Comparison of ENCODE assay signal across 10 cellular contexts in genomic region chr2:96817882-96818281, GRCh38. TPM values are rescaled to one million over a fixed set of nuclear protein-coding genes. Genes with fewer than 3 reads are reported as not detected.
DNase-seq lines count a peak whose midpoint lies in the region; ATAC-seq, FAIRE-seq and TF ChIP-seq lines count a peak whose summit lies in the region.
"Had no signal": no experiment of that assay in that cellular context is flagged by ENCODE, and none has a peak within 500 bp of the region (broad histone marks: within the 10 kb centered on the region; RNA-seq: fewer than 3 reads in every experiment).

No MANE protein-coding gene starts in this region.

- DNase-seq in CD4-positive, alpha-beta memory T cell = no peak
- no peak for DNase-seq in NB4 (ENCODE audit: low read depth)
- no peak for DNase-seq in effector memory CD8-positive, alpha-beta T cell
- no peak for DNase-seq in ovary
- DNase-seq in NCI-H1930 (lab: John Stamatoyannopoulos, UW) = no peak
- DNase-seq in urothelium cell line (ENCODE audit: low spot score) = no peak
- no peak for DNase-seq in mucosa of descending colon
- DNase-seq: activated CD4-positive, CD25-positive, alpha-beta regulatory T cell treated with anti-CD3 and anti-CD28 coated beads, Interleukin-2, amount 50 U/mL, for 72 hours; GOT3 had no signal

- CTCF ChIA-PET in CD4-positive, alpha-beta memory T cell (lab: Charles Lee; ENCODE audit: partially characterized antibody) = interaction anchor here (0.7 to 6.8 kb wide), 8 partner anchors 11 to 140 kb away, joined by 3 to 32 read pairs (median 4); partner anchors contain the start of genes ANKRD39 and CNNM4

- no peak for ATAC-seq in effector memory CD8-positive, alpha-beta T cell (replicated peaks)
- ATAC-seq in GM21367 (IDR thresholded peaks at IDR 0.05; ENCODE audit: unreplicated experiment) = no peak
- ATAC-seq in mucosa of descending colon = no peak

- POLR2A ChIA-PET in CD4-positive, alpha-beta memory T cell (lab: Charles Lee; ENCODE audit: partially characterized antibody) = interaction anchor here (0.8 to 7.6 kb wide), 10 partner anchors 8 to 145 kb away, joined by 3 to 104 read pairs (median 7); partner anchors contain the start of genes ANKRD39 and CNNM4

- H3K9me3 ChIP-seq in CD4-positive, alpha-beta memory T cell (ENCODE audit: control insufficient read depth in 1 of 2, low read length in 2 of 2) = no peaks in the 10 kb centered on the region
- no peaks in the 10 kb centered on the region for H3K9me3 ChIP-seq in ovary
- no peaks in the 10 kb centered on the region for H3K9me3 ChIP-seq in mucosa of descending colon

- H3K27ac ChIP-seq in CD4-positive, alpha-beta memory T cell (ENCODE audit: low read depth, low read length) = no peak overlapping the region
- H3K27ac ChIP-seq in ovary = no peak overlapping the region

- H3K27ac Mint-ChIP-seq in CD4-positive, alpha-beta memory T cell = peak overlapping the region; percentile 11 to 84 (median 72)
- H3K27ac Mint-ChIP-seq in effector memory CD8-positive, alpha-beta T cell = peak overlapping the region; percentile 53 to 78

- TF ChIP-seq CTCF in NB4 (IDR thresholded peaks at IDR 0.05; ENCODE audit: low read depth, low read length) (no peak), ovary (IDR thresholded peaks at IDR 0.05) (no peak), mucosa of descending colon (IDR thresholded peaks at IDR 0.05) (no peak)

- TF ChIP-seq POLR2A in NB4 (IDR thresholded peaks at IDR 0.05; ENCODE audit: extremely low read depth, insufficient read length) (no peak), ovary (IDR thresholded peaks at IDR 0.05) (no peak)

- H3K4me3 Mint-ChIP-seq in CD4-positive, alpha-beta memory T cell = peak overlapping the region; percentile 80 to 92 (median 87)
- H3K4me3 Mint-ChIP-seq in effector memory CD8-positive, alpha-beta T cell = peak overlapping the region; percentile 82 to 86

- intact Hi-C loops in CD4-positive, alpha-beta memory T cell (cut with micrococcal nuclease) = loop anchor here (5.0 kb wide), 2 partner anchors 56 to 294 kb away; partner anchors contain the start of genes ANKRD36 and CNNM4
- intact Hi-C loops in ovary (cut with DNase I) = no loop called here
- intact Hi-C loops in mucosa of descending colon (cut with DNase I, micrococcal nuclease) = no loop called here

- no peak for FAIRE-seq in urothelium cell line (lab: Jason Lieb, UNC)

- no peaks in the 10 kb centered on the region for H3K9me3 Mint-ChIP-seq in CD4-positive, alpha-beta memory T cell
- no peaks in the 10 kb centered on the region for H3K9me3 Mint-ChIP-seq in effector memory CD8-positive, alpha-beta T cell

- H3K4me3 ChIP-seq in CD4-positive, alpha-beta memory T cell (ENCODE audit: low read length in 2 of 2) = peak overlapping the region; percentile 63 to 74
- H3K4me3 ChIP-seq in NB4 (ENCODE audit: low read depth, low read length) (peak overlapping the region; percentile 82), ovary (peak overlapping the region; percentile 70), mucosa of descending colon (no peak overlapping the region)

- H3K27me3 ChIP-seq in CD4-positive, alpha-beta memory T cell (ENCODE audit: insufficient read depth, low read length) = no peaks in the 10 kb centered on the region
- no peaks in the 10 kb centered on the region for H3K27me3 ChIP-seq in ovary

- WGBS in ovary, 3 donors = 78 to 86% (median 85%) methylated on average over 8 of the region's 8 CpGs

- TF ChIP-seq EP300 in ovary (IDR thresholded peaks at IDR 0.05) = no peak

- peaks cover 61% of the 10 kb centered on the region for H3K4me1 ChIP-seq in CD4-positive, alpha-beta memory T cell (ENCODE audit: insufficient read depth, low read length)
- peaks cover 17% of the 10 kb centered on the region for H3K4me1 ChIP-seq in ovary (ENCODE audit: insufficient read depth)
- H3K4me1 ChIP-seq in mucosa of descending colon (ENCODE audit: low read depth) = peaks cover 46% of the 10 kb centered on the region

- peaks cover 49 to 70% (median 59%) of the 10 kb centered on the region in 4 donors for H3K4me1 Mint-ChIP-seq in CD4-positive, alpha-beta memory T cell
- peaks cover 54% of the 10 kb centered on the region in 2 donors for H3K4me1 Mint-ChIP-seq in effector memory CD8-positive, alpha-beta T cell (ENCODE audit: low read depth in 2 of 2)

- no peaks in the 10 kb centered on the region for H3K27me3 Mint-ChIP-seq in CD4-positive, alpha-beta memory T cell
- no peaks in the 10 kb centered on the region for H3K27me3 Mint-ChIP-seq in effector memory CD8-positive, alpha-beta T cell

- H3K36me3 Mint-ChIP-seq in CD4-positive, alpha-beta memory T cell = peaks cover 7 to 39% of the 10 kb centered on the region in 2 donors
- peaks cover 27% of the 10 kb centered on the region for H3K36me3 Mint-ChIP-seq in effector memory CD8-positive, alpha-beta T cell (ENCODE audit: insufficient read depth)

- peaks cover 16% of the 10 kb centered on the region for H3K36me3 ChIP-seq in CD4-positive, alpha-beta memory T cell (ENCODE audit: insufficient read depth, low read length)
- no peaks in the 10 kb centered on the region for H3K36me3 ChIP-seq in ovary
- H3K36me3 ChIP-seq in mucosa of descending colon (ENCODE audit: low read depth) = no peaks in the 10 kb centered on the region

RNA-seq across cellular contexts. Expression of gene CNNM3, which starts 1.8 kb away (rescaled TPM):
- total RNA-seq in CD4-positive, alpha-beta memory T cell = 10 to 100 TPM; 55.1 to 57.4 TPM
- polyA plus RNA-seq in CD4-positive, alpha-beta memory T cell = 10 to 100 TPM in 1 of 2 donors, 1 to 10 TPM in 1; 3.7 to 13.2 TPM
- total RNA-seq in ovary = 10 to 100 TPM; 13.0 to 23.1 (median 18.6) TPM
- polyA plus RNA-seq in ovary = 10 to 100 TPM; 13.1 to 14.0 TPM
- 10 to 100 TPM; 21.2 to 35.5 (median 33.4) TPM for total RNA-seq in mucosa of descending colon

RNA-seq across cellular contexts. Expression of gene ANKRD23, which starts 25.9 kb away (rescaled TPM):
- 10 to 100 TPM; 19.4 to 19.7 TPM for total RNA-seq in CD4-positive, alpha-beta memory T cell
- polyA plus RNA-seq in CD4-positive, alpha-beta memory T cell = 1 to 10 TPM in 1 of 2 donors, not detected in 1; 1.5 TPM
- total RNA-seq in ovary (10 to 100 TPM in 4 of 7 donors, 1 to 10 TPM in 3; 5.3 to 14.1 (median 11.5) TPM), mucosa of descending colon (1 to 10 TPM; 3.2 to 5.1 (median 4.9) TPM)
- 1 to 10 TPM; 1.4 to 6.4 TPM for polyA plus RNA-seq in ovary

RNA-seq across cellular contexts. Expression of gene ANKRD39, which starts 39.9 kb away (rescaled TPM):
- total RNA-seq in CD4-positive, alpha-beta memory T cell = 10 to 100 TPM; 24.4 to 24.5 TPM
- 10 to 100 TPM; 18.7 to 42.5 TPM for polyA plus RNA-seq in CD4-positive, alpha-beta memory T cell
- total RNA-seq in ovary (10 to 100 TPM; 10.3 to 14.7 (median 12.7) TPM), mucosa of descending colon (10 to 100 TPM; 11.2 to 14.1 (median 12.2) TPM)
- 10 to 100 TPM in 1 of 2 donors, 1 to 10 TPM in 1; 2.6 to 14.1 TPM for polyA plus RNA-seq in ovary

RNA-seq across cellular contexts. Expression of gene SEMA4C, which starts 52.0 kb away (rescaled TPM):
- total RNA-seq in CD4-positive, alpha-beta memory T cell = 10 to 100 TPM; 72.6 to 77.0 TPM
- polyA plus RNA-seq in CD4-positive, alpha-beta memory T cell = 1 to 10 TPM; 2.3 to 8.1 TPM
- total RNA-seq in ovary (10 to 100 TPM; 29.4 to 59.2 (median 47.2) TPM), mucosa of descending colon (10 to 100 TPM; 14.4 to 83.8 (median 17.5) TPM)
- polyA plus RNA-seq in ovary = 10 to 100 TPM; 17.3 to 46.9 TPM

RNA-seq across cellular contexts. Expression of gene CNNM4, which starts 57.2 kb away (rescaled TPM):
- total RNA-seq in CD4-positive, alpha-beta memory T cell = 1 to 10 TPM; 6.7 to 7.2 TPM
- 1 to 10 TPM in 1 of 2 donors, under 1 TPM in 1; 0.94 to 5.3 TPM for polyA plus RNA-seq in CD4-positive, alpha-beta memory T cell
- total RNA-seq in ovary (1 to 10 TPM; 3.9 to 8.3 (median 7.0) TPM), mucosa of descending colon (100 to 1,000 TPM in 2 of 3 donors, 10 to 100 TPM in 1; 53.4 to 134 (median 101) TPM)
- polyA plus RNA-seq in ovary = 1 to 10 TPM; 2.7 to 7.1 TPM
